ENCODE assay signal across 1 cellular context in the genomic region with DNA sequence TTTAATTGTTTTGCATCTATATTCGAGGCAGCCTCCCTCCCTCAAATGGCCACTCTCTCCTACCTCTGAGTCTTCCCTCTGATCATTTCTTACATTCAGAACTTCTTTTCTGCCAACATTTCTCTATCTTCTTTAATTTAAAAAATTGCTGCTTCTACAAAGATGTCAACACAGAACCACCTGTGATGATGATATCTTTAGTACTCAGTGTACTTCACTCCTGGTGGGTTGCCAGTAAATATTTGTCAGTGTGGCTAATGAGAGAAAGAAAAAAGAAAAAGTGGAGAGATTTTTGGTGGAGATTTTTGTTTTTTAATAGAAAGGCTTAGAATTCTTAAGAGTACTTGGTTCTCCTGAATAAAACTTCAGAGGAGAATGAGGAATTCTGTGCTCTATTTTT.
TF ChIP-seq lines count a peak whose summit lies in the region.

No MANE protein-coding gene starts in this region.

TF ChIP-seq in GM23338, 12 proteins besides CTCF, POLR2A, EP300 and RAD21 (continued from another document):
- TF ChIP-seq, protein P1, sequence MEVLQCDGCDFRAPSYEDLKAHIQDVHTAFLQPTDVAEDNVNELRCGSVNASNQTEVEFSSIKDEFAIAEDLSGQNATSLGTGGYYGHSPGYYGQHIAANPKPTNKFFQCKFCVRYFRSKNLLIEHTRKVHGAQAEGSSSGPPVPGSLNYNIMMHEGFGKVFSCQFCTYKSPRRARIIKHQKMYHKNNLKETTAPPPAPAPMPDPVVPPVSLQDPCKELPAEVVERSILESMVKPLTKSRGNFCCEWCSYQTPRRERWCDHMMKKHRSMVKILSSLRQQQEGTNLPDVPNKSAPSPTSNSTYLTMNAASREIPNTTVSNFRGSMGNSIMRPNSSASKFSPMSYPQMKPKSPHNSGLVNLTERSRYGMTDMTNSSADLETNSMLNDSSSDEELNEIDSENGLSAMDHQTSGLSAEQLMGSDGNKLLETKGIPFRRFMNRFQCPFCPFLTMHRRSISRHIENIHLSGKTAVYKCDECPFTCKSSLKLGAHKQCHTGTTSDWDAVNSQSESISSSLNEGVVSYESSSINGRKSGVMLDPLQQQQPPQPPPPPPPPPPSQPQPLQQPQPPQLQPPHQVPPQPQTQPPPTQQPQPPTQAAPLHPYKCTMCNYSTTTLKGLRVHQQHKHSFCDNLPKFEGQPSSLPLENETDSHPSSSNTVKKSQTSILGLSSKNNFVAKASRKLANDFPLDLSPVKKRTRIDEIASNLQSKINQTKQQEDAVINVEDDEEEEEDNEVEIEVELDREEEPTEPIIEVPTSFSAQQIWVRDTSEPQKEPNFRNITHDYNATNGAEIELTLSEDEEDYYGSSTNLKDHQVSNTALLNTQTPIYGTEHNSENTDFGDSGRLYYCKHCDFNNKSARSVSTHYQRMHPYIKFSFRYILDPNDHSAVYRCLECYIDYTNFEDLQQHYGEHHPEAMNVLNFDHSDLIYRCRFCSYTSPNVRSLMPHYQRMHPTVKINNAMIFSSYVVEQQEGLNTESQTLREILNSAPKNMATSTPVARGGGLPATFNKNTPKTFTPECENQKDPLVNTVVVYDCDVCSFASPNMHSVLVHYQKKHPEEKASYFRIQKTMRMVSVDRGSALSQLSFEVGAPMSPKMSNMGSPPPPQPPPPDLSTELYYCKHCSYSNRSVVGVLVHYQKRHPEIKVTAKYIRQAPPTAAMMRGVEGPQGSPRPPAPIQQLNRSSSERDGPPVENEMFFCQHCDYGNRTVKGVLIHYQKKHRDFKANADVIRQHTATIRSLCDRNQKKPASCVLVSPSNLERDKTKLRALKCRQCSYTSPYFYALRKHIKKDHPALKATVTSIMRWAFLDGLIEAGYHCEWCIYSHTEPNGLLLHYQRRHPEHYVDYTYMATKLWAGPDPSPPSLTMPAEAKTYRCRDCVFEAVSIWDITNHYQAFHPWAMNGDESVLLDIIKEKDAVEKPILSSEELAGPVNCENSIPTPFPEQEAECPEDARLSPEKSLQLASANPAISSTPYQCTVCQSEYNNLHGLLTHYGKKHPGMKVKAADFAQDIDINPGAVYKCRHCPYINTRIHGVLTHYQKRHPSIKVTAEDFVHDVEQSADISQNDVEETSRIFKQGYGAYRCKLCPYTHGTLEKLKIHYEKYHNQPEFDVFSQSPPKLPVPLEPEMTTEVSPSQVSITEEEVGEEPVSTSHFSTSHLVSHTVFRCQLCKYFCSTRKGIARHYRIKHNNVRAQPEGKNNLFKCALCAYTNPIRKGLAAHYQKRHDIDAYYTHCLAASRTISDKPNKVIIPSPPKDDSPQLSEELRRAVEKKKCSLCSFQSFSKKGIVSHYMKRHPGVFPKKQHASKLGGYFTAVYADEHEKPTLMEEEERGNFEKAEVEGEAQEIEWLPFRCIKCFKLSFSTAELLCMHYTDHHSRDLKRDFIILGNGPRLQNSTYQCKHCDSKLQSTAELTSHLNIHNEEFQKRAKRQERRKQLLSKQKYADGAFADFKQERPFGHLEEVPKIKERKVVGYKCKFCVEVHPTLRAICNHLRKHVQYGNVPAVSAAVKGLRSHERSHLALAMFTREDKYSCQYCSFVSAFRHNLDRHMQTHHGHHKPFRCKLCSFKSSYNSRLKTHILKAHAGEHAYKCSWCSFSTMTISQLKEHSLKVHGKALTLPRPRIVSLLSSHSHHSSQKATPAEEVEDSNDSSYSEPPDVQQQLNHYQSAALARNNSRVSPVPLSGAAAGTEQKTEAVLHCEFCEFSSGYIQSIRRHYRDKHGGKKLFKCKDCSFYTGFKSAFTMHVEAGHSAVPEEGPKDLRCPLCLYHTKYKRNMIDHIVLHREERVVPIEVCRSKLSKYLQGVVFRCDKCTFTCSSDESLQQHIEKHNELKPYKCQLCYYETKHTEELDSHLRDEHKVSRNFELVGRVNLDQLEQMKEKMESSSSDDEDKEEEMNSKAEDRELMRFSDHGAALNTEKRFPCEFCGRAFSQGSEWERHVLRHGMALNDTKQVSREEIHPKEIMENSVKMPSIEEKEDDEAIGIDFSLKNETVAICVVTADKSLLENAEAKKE (CRISPR knock-in tag; IDR thresholded peaks at IDR 0.05): no peak
- TF ChIP-seq EZH2phosphoT487 (IDR thresholded peaks at IDR 0.05; ENCODE audit: unreplicated experiment): no peak
- no peak for TF ChIP-seq ZNF114 (CRISPR knock-in tag; IDR thresholded peaks at IDR 0.05)
- no peak for TF ChIP-seq EZH2 (IDR thresholded peaks at IDR 0.05; ENCODE audit: low read depth, unreplicated experiment)
